8 cellular contexts compared by ENCODE assay signal in the genomic region with DNA sequence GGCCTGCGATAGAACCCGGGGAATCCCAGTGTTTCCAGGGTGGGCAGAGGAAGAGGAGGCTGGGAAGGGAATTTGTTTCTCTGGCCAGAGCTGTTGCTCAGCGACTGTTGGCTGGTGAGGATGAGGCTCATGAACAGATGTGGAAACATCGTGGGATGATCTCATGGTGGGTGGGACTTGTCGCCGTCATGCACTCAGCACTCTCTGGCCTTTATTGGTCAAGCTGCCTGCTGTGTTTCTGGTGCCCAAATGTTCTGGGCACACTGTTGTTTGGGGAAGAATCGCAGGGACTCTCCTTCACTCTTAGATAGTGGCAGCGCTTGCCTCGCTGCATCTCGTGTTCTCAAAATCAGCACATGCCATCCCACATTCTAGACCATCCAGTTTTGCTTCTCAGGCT.
DNase-seq lines count a peak whose midpoint lies in the region; ATAC-seq and TF ChIP-seq lines count a peak whose summit lies in the region.

No MANE protein-coding gene starts in this region.

- peaks cover 7% of the 10 kb centered on the region for H3K36me3 Mint-ChIP-seq in effector memory CD8-positive, alpha-beta T cell (ENCODE audit: insufficient read depth)
- H3K36me3 Mint-ChIP-seq in activated T-cell treated with anti-CD3 and anti-CD28 coated beads, Interleukin-2, amount 50 U/mL, for 72 hours (ENCODE audit: insufficient read depth in 2 of 2): no peaks in the 10 kb centered on the region

- peak; percentile 66 for ATAC-seq in effector memory CD8-positive, alpha-beta T cell (replicated peaks)
- peak; percentile 57 for ATAC-seq in mucosa of descending colon
- ATAC-seq in activated T-cell treated with anti-CD3 and anti-CD28 coated beads, Interleukin-2, amount 50 U/mL, for 72 hours (replicated peaks in 1 of 2): no peak

- peaks cover 9 to 11% of the 10 kb centered on the region in 2 donors for H3K27me3 Mint-ChIP-seq in effector memory CD8-positive, alpha-beta T cell
- H3K27me3 Mint-ChIP-seq in activated T-cell treated with anti-CD3 and anti-CD28 coated beads, Interleukin-2, amount 50 U/mL, for 72 hours (ENCODE audit: low read depth): peaks cover 44% of the 10 kb centered on the region

- no peaks in the 10 kb centered on the region for H3K9me3 Mint-ChIP-seq in effector memory CD8-positive, alpha-beta T cell
- H3K9me3 Mint-ChIP-seq in activated T-cell treated with anti-CD3 and anti-CD28 coated beads, Interleukin-2, amount 50 U/mL, for 72 hours: no peaks in the 10 kb centered on the region

- H3K4me1 ChIP-seq in mucosa of descending colon (ENCODE audit: low read depth): peaks cover 12% of the 10 kb centered on the region

- TF ChIP-seq CTCF in mucosa of descending colon (IDR thresholded peaks at IDR 0.05): no peak

- H3K4me3 Mint-ChIP-seq in effector memory CD8-positive, alpha-beta T cell: peak overlapping the region in 1 of 2 donors; percentile 68
- H3K4me3 Mint-ChIP-seq in activated T-cell treated with anti-CD3 and anti-CD28 coated beads, Interleukin-2, amount 50 U/mL, for 72 hours: no peak overlapping the region

- no peaks in the 10 kb centered on the region for H3K27me3 ChIP-seq in MG63

- H3K36me3 ChIP-seq in MG63 (no peaks in the 10 kb centered on the region), mucosa of descending colon (ENCODE audit: low read depth) (no peaks in the 10 kb centered on the region)

- H3K4me3 ChIP-seq in MG63 (no peak overlapping the region), mucosa of descending colon (no peak overlapping the region)

- intact Hi-C loops in mucosa of descending colon (cut with DNase I, micrococcal nuclease): no loop called here

- H3K9me3 ChIP-seq in MG63: no peaks in the 10 kb centered on the region
- no peaks in the 10 kb centered on the region for H3K9me3 ChIP-seq in mucosa of descending colon

- peak; percentile 66 for DNase-seq in A172 (ENCODE audit: low spot score)
- DNase-seq in MG63: peak; percentile 83
- peak in 1 of 3 experiments; percentile 9 for DNase-seq in effector memory CD8-positive, alpha-beta T cell
- DNase-seq in mucosa of descending colon: peak in 2 of 3 donors; percentile 35 to 52
- no peak for DNase-seq in COR-L47 (lab: John Stamatoyannopoulos, UW)
- no peak for DNase-seq in activated T-cell treated with anti-CD3 and anti-CD28 coated beads, Interleukin-2, amount 50 U/mL, for 72 hours
- DNase-seq in OCI-M2 (lab: John Stamatoyannopoulos, UW; ENCODE audit: unreplicated experiment): no peak
- DNase-seq in stimulated activated CD4-positive, alpha-beta T cell treated with anti-CD3 and anti-CD28 coated beads, Interleukin-12 subunit alpha, Interleukin-12 subunit beta, amount 100 ng/mL, for 4 hours: no peak

- H3K27ac Mint-ChIP-seq in effector memory CD8-positive, alpha-beta T cell: peak overlapping the region in 1 of 2 donors; percentile 94
- no peak overlapping the region for H3K27ac Mint-ChIP-seq in activated T-cell treated with anti-CD3 and anti-CD28 coated beads, Interleukin-2, amount 50 U/mL, for 72 hours

- H3K4me1 Mint-ChIP-seq in effector memory CD8-positive, alpha-beta T cell (ENCODE audit: low read depth in 2 of 2): peaks cover 0 to 38% of the 10 kb centered on the region in 2 donors
- H3K4me1 Mint-ChIP-seq in activated T-cell treated with anti-CD3 and anti-CD28 coated beads, Interleukin-2, amount 50 U/mL, for 72 hours (ENCODE audit: low read depth): no peaks in the 10 kb centered on the region

Comparison
In these comparisons a context has a peak if more than half of its experiments do, and no peak if none do; other contexts are left out.
1. DNase-seq: peak in A172 (single experiment), MG63 (single experiment) and mucosa of descending colon (2 of 3); none in COR-L47 (single experiment), activated T-cell treated with anti-CD3 and anti-CD28 coated beads, Interleukin-2, amount 50 U/mL, for 72 hours (0 of 2), OCI-M2 (single experiment) and stimulated activated CD4-positive, alpha-beta T cell treated with anti-CD3 and anti-CD28 coated beads, Interleukin-12 subunit alpha, Interleukin-12 subunit beta, amount 100 ng/mL, for 4 hours (single experiment).
2. ATAC-seq: peak in effector memory CD8-positive, alpha-beta T cell (single experiment) and mucosa of descending colon (single experiment); none in activated T-cell treated with anti-CD3 and anti-CD28 coated beads, Interleukin-2, amount 50 U/mL, for 72 hours (0 of 2).